10 cellular contexts compared by ENCODE assay signal in the genomic region with DNA sequence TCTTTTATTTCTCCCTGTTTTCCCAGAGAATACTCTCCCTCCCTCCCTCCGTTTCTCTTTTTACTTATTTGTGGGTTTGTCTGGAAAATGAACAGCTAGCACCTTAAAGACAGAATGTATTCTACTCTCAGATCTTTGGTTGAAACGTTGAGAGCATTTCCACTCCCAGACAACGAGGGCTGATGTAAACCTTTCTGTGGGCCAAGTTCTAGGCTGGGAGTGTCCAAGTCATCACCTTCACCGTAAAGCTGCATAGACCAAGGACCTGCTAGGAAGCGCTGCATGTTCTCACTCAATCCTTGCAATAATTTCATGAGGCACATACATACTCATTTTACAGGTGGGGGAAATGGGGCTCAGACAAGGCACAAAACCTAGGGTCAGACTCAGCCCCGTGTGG. TPM values are rescaled to one million over a fixed set of nuclear protein-coding genes. Genes with fewer than 3 reads are reported as not detected.
DNase-seq lines count a peak whose midpoint lies in the region; ATAC-seq and TF ChIP-seq lines count a peak whose summit lies in the region.
"Had no signal": no experiment of that assay in that cellular context is flagged by ENCODE, and none has a peak within 500 bp of the region (broad histone marks: within the 10 kb centered on the region; RNA-seq: fewer than 3 reads in every experiment).

No MANE protein-coding gene starts in this region.

- no peak for ATAC-seq in GM19455 (IDR thresholded peaks at IDR 0.05; ENCODE audit: unreplicated experiment)
- no peak for ATAC-seq in HG03108 (IDR thresholded peaks at IDR 0.05; ENCODE audit: unreplicated experiment)

- peaks cover 95% of the 10 kb centered on the region for H3F3A ChIP-seq in PC-9 (ENCODE audit: insufficient read depth, low read depth)

- H2AFZ ChIP-seq in PC-9: no peak overlapping the region

- intact Hi-C loops in CD14-positive monocyte (cut with micrococcal nuclease): no loop called here
- intact Hi-C loops in PC-9 (cut with micrococcal nuclease; ENCODE audit: unreplicated experiment): no loop called here

- H3K27me3 Mint-ChIP-seq in CD14-positive monocyte (ENCODE audit: low read depth in 3 of 3) (no peaks in the 10 kb centered on the region), nephron progenitor cell (ENCODE audit: low read depth, poor library complexity) (no peaks in the 10 kb centered on the region)

- DNase-seq in CD14-positive monocyte (ENCODE audit: low spot score): no peak
- no peak for DNase-seq in PC-9
- DNase-seq in dermis blood vessel endothelial cell: peak; percentile 66
- DNase-seq in nephron progenitor cell: no peak
- DNase-seq in NCI-H82 treated with DMSO at 0.1 percent for 48 hours (lab: John Stamatoyannopoulos, UW; ENCODE audit: unreplicated experiment): no peak
- no peak for DNase-seq in stimulated activated CD8-positive, alpha-beta memory T cell treated with anti-CD3 and anti-CD28 coated beads, Interleukin-4, amount 100 ng/mL, for 48 hours
- DNase-seq: hippocampal formation, T1000 had no signal

- H3K4me2 ChIP-seq in PC-9: no peak overlapping the region

- H3K4me1 ChIP-seq in PC-9 (replicated peaks; ENCODE audit: insufficient read depth): peaks cover 58% of the 10 kb centered on the region

- TF ChIP-seq CTCF in CD14-positive monocyte (IDR thresholded peaks at IDR 0.05) (no peak), PC-9 (conservative IDR thresholded peaks at IDR 0.05) (no peak), nephron progenitor cell (IDR thresholded peaks at IDR 0.05) (no peak)

- H3K36me3 Mint-ChIP-seq in CD14-positive monocyte (peaks cover 26 to 59% of the 10 kb centered on the region in 2 donors), nephron progenitor cell (ENCODE audit: low read depth) (peaks cover 17% of the 10 kb centered on the region)

- H3K9me3 ChIP-seq in PC-9 (ENCODE audit: insufficient read depth, low read depth): no peaks in the 10 kb centered on the region

- peak overlapping the region; percentile 38 for H3K27ac ChIP-seq in PC-9

- H3K9me3 Mint-ChIP-seq in CD14-positive monocyte (no peaks in the 10 kb centered on the region), nephron progenitor cell (peaks cover 4% of the 10 kb centered on the region)

- POLR2A ChIA-PET in PC-9 (lab: Charles Lee; ENCODE audit: unreplicated experiment): interaction anchor here (0.6 kb wide), 1 partner anchor 204 kb away, joined by 3 read pairs; no protein-coding TSS in a partner anchor

- H3K27ac Mint-ChIP-seq in CD14-positive monocyte (peak overlapping the region; percentile 80 to 94 (median 86)), nephron progenitor cell (peak overlapping the region; percentile 93)

- no TSS peak for BruUV-seq in PC-9 (replicated peaks; lab: Mats Ljungman, UMichigan)

- H3K4me3 ChIP-seq in PC-9: no peak overlapping the region

- peaks cover 100% of the 10 kb centered on the region for H3K79me2 ChIP-seq in PC-9 (ENCODE audit: low read depth)

- H3K9me2 ChIP-seq in PC-9 (ENCODE audit: insufficient read depth): no peaks in the 10 kb centered on the region

- CTCF ChIA-PET in PC-9 (lab: Charles Lee): interaction anchor here (0.6 to 0.7 kb wide), 3 partner anchors 46 to 139 kb away, joined by 3 to 13 read pairs (median 4); no protein-coding TSS in a partner anchor

- H4K20me1 ChIP-seq in PC-9 (ENCODE audit: insufficient read depth): peaks cover 99% of the 10 kb centered on the region

- H3K4me3 Mint-ChIP-seq in CD14-positive monocyte (peak overlapping the region; percentile 60 to 67), nephron progenitor cell (no peak overlapping the region)

- no peaks in the 10 kb centered on the region for H3K27me3 ChIP-seq in PC-9 (ENCODE audit: insufficient read depth, low read depth)

- H3K4me1 Mint-ChIP-seq in CD14-positive monocyte (peaks cover 79% of the 10 kb centered on the region), nephron progenitor cell (peaks cover 95% of the 10 kb centered on the region)

- peaks cover 5% of the 10 kb centered on the region; the same call in 1 of the 2 replicates for H3K36me3 ChIP-seq in PC-9 (ENCODE audit: low read depth)

RNA-seq across cellular contexts. Expression of gene MYH9, which starts 32.4 kb away (rescaled TPM):
- 10 to 100 TPM; 35.6 to 79.5 TPM for polyA plus RNA-seq in CD14-positive monocyte
- total RNA-seq in PC-9 (2021) (758 and 776 TPM in 2 replicates), dermis blood vessel endothelial cell (803 and 1,099 TPM in 2 replicates)
